In genomic region chr18:31070206-31070605, GRCh38 we compare ENCODE assay signal across 27 cellular contexts. TPM values are rescaled to one million over a fixed set of nuclear protein-coding genes. Genes with fewer than 3 reads are reported as not detected.
DNase-seq lines count a peak whose midpoint lies in the region; ATAC-seq, FAIRE-seq and TF ChIP-seq lines count a peak whose summit lies in the region.
"Had no signal": no experiment of that assay in that cellular context is flagged by ENCODE, and none has a peak within 500 bp of the region (broad histone marks: within the 10 kb centered on the region; RNA-seq: fewer than 3 reads in every experiment).

No MANE protein-coding gene starts in this region.

- dilution Hi-C loops in mammary epithelial cell (cut with HindIII; ENCODE audit: low sequenced_read_pairs), result no loop called here
- dilution Hi-C loops in keratinocyte (cut with MboI; ENCODE audit: extremely low pct_ligation_motif_present, low sequenced_read_pairs), result no loop called here

- H3K4me2 ChIP-seq in mammary epithelial cell (ENCODE audit: insufficient read depth, low read depth, low read length) (no peak overlapping the region), keratinocyte (ENCODE audit: control insufficient read depth, extremely low read depth, insufficient read depth, low read depth, low read length) (no peak overlapping the region)
- H3K4me2 ChIP-seq: PC-9 had no signal

- H3K27ac Mint-ChIP-seq in activated T-cell treated with anti-CD3 and anti-CD28 coated beads, Interleukin-2, amount 50 U/mL, for 72 hours, result no peak overlapping the region
- H3K27ac Mint-ChIP-seq: CD8-positive, alpha-beta T cell; H9; IgD-negative memory B cell had no signal

- no peaks in the 10 kb centered on the region for H3K27me3 Mint-ChIP-seq in activated T-cell treated with anti-CD3 and anti-CD28 coated beads, Interleukin-2, amount 50 U/mL, for 72 hours (ENCODE audit: low read depth)
- H3K27me3 Mint-ChIP-seq: IgD-negative memory B cell had no signal

- no peaks in the 10 kb centered on the region for H3K36me3 Mint-ChIP-seq in activated T-cell treated with anti-CD3 and anti-CD28 coated beads, Interleukin-2, amount 50 U/mL, for 72 hours (ENCODE audit: insufficient read depth in 2 of 2)
- H3K36me3 Mint-ChIP-seq: CD8-positive, alpha-beta T cell; IgD-negative memory B cell had no signal

- H3K27ac ChIP-seq in HUES48 (ENCODE audit: low read depth, low read length) (peak overlapping the region; percentile 10), mammary epithelial cell (ENCODE audit: insufficient read depth, low read depth, low read length) (no peak overlapping the region), keratinocyte (ENCODE audit: control insufficient read depth, insufficient read depth, low read length) (no peak overlapping the region)
- H3K27ac ChIP-seq: PC-9, SK-N-MC had no signal

- no peaks in the 10 kb centered on the region for H3K4me1 Mint-ChIP-seq in activated T-cell treated with anti-CD3 and anti-CD28 coated beads, Interleukin-2, amount 50 U/mL, for 72 hours (ENCODE audit: low read depth)
- H3K4me1 Mint-ChIP-seq: IgD-negative memory B cell had no signal

- no peak for TF ChIP-seq CTCF in mammary epithelial cell (conservative IDR thresholded peaks at IDR 0.05 in 1 of 2, IDR thresholded peaks at IDR 0.05 in 1 of 2; ENCODE audit: extremely low read depth in 1 of 2, insufficient read depth in 1 of 2, low read depth in 1 of 2, low read length in 2 of 2)
- TF ChIP-seq CTCF in keratinocyte (optimal IDR thresholded peaks at IDR 0.05 in 1 of 3, IDR thresholded peaks at IDR 0.05 in 1 of 3, conservative IDR thresholded peaks at IDR 0.05 in 1 of 3; ENCODE audit: extremely low read depth in 1 of 3, insufficient read depth in 2 of 3, low read length in 3 of 3), result no peak

- H3K4me3 ChIP-seq in HUES48 (ENCODE audit: low read depth, low read length) (no peak overlapping the region), mammary epithelial cell (replicated peaks in 1 of 3; ENCODE audit: insufficient read depth in 1 of 3, low read depth in 2 of 3, low read length in 3 of 3) (no peak overlapping the region), keratinocyte (ENCODE audit: control insufficient read depth in 2 of 3, extremely low read depth in 1 of 3, insufficient read depth in 2 of 3, low read depth in 1 of 3, low read length in 3 of 3) (no peak overlapping the region)
- H3K4me3 ChIP-seq: PC-9, SK-N-MC had no signal

- H2AFZ ChIP-seq in mammary epithelial cell (ENCODE audit: low read depth, low read length), result no peak overlapping the region
- H2AFZ ChIP-seq in keratinocyte (ENCODE audit: control insufficient read depth, low read length), result no peak overlapping the region
- H2AFZ ChIP-seq: PC-9 had no signal

- H3K9ac ChIP-seq in HUES48 (ENCODE audit: low read depth, low read length) (no peak overlapping the region), mammary epithelial cell (ENCODE audit: insufficient read depth, low read length) (no peak overlapping the region), keratinocyte (ENCODE audit: control insufficient read depth, extremely low read depth, insufficient read depth, low read length) (no peak overlapping the region)

- H3K79me2 ChIP-seq in mammary epithelial cell (ENCODE audit: insufficient read depth, low read length) (no peaks in the 10 kb centered on the region), keratinocyte (ENCODE audit: control insufficient read depth, insufficient read depth, low read length) (no peaks in the 10 kb centered on the region)

- H3K4me3 Mint-ChIP-seq in activated T-cell treated with anti-CD3 and anti-CD28 coated beads, Interleukin-2, amount 50 U/mL, for 72 hours, result no peak overlapping the region
- H3K4me3 Mint-ChIP-seq: CD8-positive, alpha-beta T cell; H9; IgD-negative memory B cell had no signal

- H3K9me3 ChIP-seq in HUES48 (ENCODE audit: control insufficient read depth, insufficient read depth, low read length) (no peaks in the 10 kb centered on the region), mammary epithelial cell (replicated peaks; ENCODE audit: insufficient read depth, low read length) (no peaks in the 10 kb centered on the region), keratinocyte (ENCODE audit: control insufficient read depth, low read depth, low read length) (no peaks in the 10 kb centered on the region)

- H3K36me3 ChIP-seq in HUES48 (ENCODE audit: control insufficient read depth, insufficient read depth, low read length) (peaks cover 71% of the 10 kb centered on the region), mammary epithelial cell (ENCODE audit: insufficient read depth, low read length) (peaks cover 13% of the 10 kb centered on the region), keratinocyte (ENCODE audit: control insufficient read depth in 2 of 2, extremely low read depth in 1 of 2, insufficient read depth in 2 of 2, low read length in 2 of 2) (peaks cover 6 to 21% of the 10 kb centered on the region in 2 experiments)

- H3K27me3 ChIP-seq in HUES48 (ENCODE audit: control insufficient read depth, insufficient read depth, low read length) (no peaks in the 10 kb centered on the region), mammary epithelial cell (ENCODE audit: insufficient read depth, low read length) (no peaks in the 10 kb centered on the region), keratinocyte (ENCODE audit: control insufficient read depth, extremely low read depth, insufficient read depth, low read length) (no peaks in the 10 kb centered on the region)

- no peaks in the 10 kb centered on the region for H4K20me1 ChIP-seq in mammary epithelial cell (ENCODE audit: insufficient read depth, low read length)
- no peaks in the 10 kb centered on the region for H4K20me1 ChIP-seq in keratinocyte (ENCODE audit: control insufficient read depth, extremely low read depth, insufficient read depth, low read length)

- FAIRE-seq in keratinocyte (lab: Jason Lieb, UNC), result peak; percentile 13
- FAIRE-seq: HTR-8/SVneo had no signal

- ATAC-seq in activated T-cell treated with anti-CD3 and anti-CD28 coated beads, Interleukin-2, amount 50 U/mL, for 72 hours (replicated peaks in 1 of 2), result no peak
- ATAC-seq in HG02610 (IDR thresholded peaks at IDR 0.05; ENCODE audit: unreplicated experiment), result no peak
- ATAC-seq: CD8-positive, alpha-beta T cell had no signal

- 30% methylated on average over 3 of the region's 3 CpGs for WGBS in mammary epithelial cell (ENCODE audit: low coverage, missing lambda C conversion rate)

- no peaks in the 10 kb centered on the region for H3K9me1 ChIP-seq in keratinocyte (ENCODE audit: control insufficient read depth, extremely low read depth, insufficient read depth, low read length)

- DNase-seq in ELR (ENCODE audit: low read depth), result peak; percentile 65
- peak; percentile 30 for DNase-seq in mammary epithelial cell
- no peak for DNase-seq in keratinocyte (ENCODE audit: low read depth, low spot score)
- no peak for DNase-seq in activated T-cell treated with anti-CD3 and anti-CD28 coated beads, Interleukin-2, amount 50 U/mL, for 72 hours
- DNase-seq in NCI-H2227 treated with DMSO at 0.1 percent for 48 hours (lab: John Stamatoyannopoulos, UW), result no peak
- no peak for DNase-seq in NCI-H2196 (lab: John Stamatoyannopoulos, UW; ENCODE audit: unreplicated experiment)
- DNase-seq: AML-193; C1 segment of cervical spinal cord; CD8-positive, alpha-beta T cell; DMS153; GDM1; H9; NCI-H1694 treated with DMSO at 0.1 percent for 48 hours; NCI-H2081 treated with DMSO at 0.1 percent for 48 hours; NCI-H2171 treated with DMSO at 0.1 percent for 48 hours; NCI-H69; PC-9; RPMI8226; SHP77 had no signal

- BruUV-seq in mammary epithelial cell (replicated peaks; lab: Mats Ljungman, UMichigan), result no TSS peak

- peaks cover 2 to 7% of the 10 kb centered on the region in 2 donors for H3K9me3 Mint-ChIP-seq in activated T-cell treated with anti-CD3 and anti-CD28 coated beads, Interleukin-2, amount 50 U/mL, for 72 hours
- H3K9me3 Mint-ChIP-seq: H9 had no signal

- in situ Hi-C loops in mammary epithelial cell (cut with MboI; ENCODE audit: low sequenced_read_pairs in 2 of 2), result no loop called here

- H3K4me1 ChIP-seq in HUES48 (ENCODE audit: control insufficient read depth, insufficient read depth, low read length) (no peaks in the 10 kb centered on the region), mammary epithelial cell (ENCODE audit: insufficient read depth, low read length) (peaks cover 4% of the 10 kb centered on the region), keratinocyte (ENCODE audit: control insufficient read depth, extremely low read depth, insufficient read depth, low read length) (peaks cover 5% of the 10 kb centered on the region)

- CTCF ChIA-PET in mammary epithelial cell (lab: Charles Lee; ENCODE audit: low non-redundant PET), result no interaction called here

- intact Hi-C loops in mammary epithelial cell (cut with micrococcal nuclease), result no loop called here

RNA-seq across cellular contexts. Expression of gene DSC3, which starts 27.7 kb away (rescaled TPM):
- total RNA-seq in mammary epithelial cell, result 100 to 1,000 TPM; 125 to 272 TPM
- polyA plus RNA-seq in mammary epithelial cell, result 50.2 TPM
- polyA minus RNA-seq in mammary epithelial cell, result 78.5 TPM
- polyA plus RNA-seq in keratinocyte, result 92.5 to 116 TPM (median 103 TPM) in 3 replicates
- 133 TPM for polyA plus RNA-seq in keratinocyte (2011; ENCODE audit: low read depth)
- polyA plus RNA-seq in keratinocyte (2011; cell fraction: cytosol; rRNA removed), result 37.2 and 55.2 TPM in 2 replicates
- 229 and 268 TPM in 2 replicates for polyA plus RNA-seq in keratinocyte (2011; cell fraction: nucleus; rRNA removed)
- 117 and 167 TPM in 2 replicates for polyA plus RNA-seq in keratinocyte (2012; ENCODE audit: low replicate concordance)
- 35.2 to 208 TPM (median 137 TPM) in 3 replicates for polyA minus RNA-seq in keratinocyte
- 111 TPM for polyA minus RNA-seq in keratinocyte (2011; cell fraction: cytosol; rRNA and poly(A)+ RNA removed)
- 303 and 604 TPM in 2 replicates for polyA minus RNA-seq in keratinocyte (2011; cell fraction: nucleus; rRNA and poly(A)+ RNA removed)
- not detected for total RNA-seq in activated T-cell treated with anti-CD3 and anti-CD28 coated beads, Interleukin-2, amount 50 U/mL, for 72 hours
- total RNA-seq: A172; CD8-positive, alpha-beta T cell; Daoy; PC-9 had no signal
- polyA plus RNA-seq: IgD-negative memory B cell had no signal

RNA-seq across cellular contexts. Expression of gene DSC2, which starts 32.0 kb away (rescaled TPM):
- 10 to 100 TPM; 34.7 to 88.7 TPM for total RNA-seq in mammary epithelial cell
- polyA plus RNA-seq in mammary epithelial cell (15.1 TPM), keratinocyte (32.1 to 48.6 TPM (median 37.1 TPM) in 3 replicates)
- polyA minus RNA-seq in mammary epithelial cell (35.3 TPM), keratinocyte (31.1 to 128 TPM (median 117 TPM) in 3 replicates)
- 218 TPM for polyA plus RNA-seq in keratinocyte (2011; ENCODE audit: low read depth)
- 11.5 and 24.5 TPM in 2 replicates for polyA plus RNA-seq in keratinocyte (2011; cell fraction: cytosol; rRNA removed)
- polyA plus RNA-seq in keratinocyte (2011; cell fraction: nucleus; rRNA removed), result 58.0 and 88.8 TPM in 2 replicates
- 41.4 and 86.7 TPM in 2 replicates for polyA plus RNA-seq in keratinocyte (2012; ENCODE audit: low replicate concordance)
- polyA minus RNA-seq in keratinocyte (2011; cell fraction: cytosol; rRNA and poly(A)+ RNA removed), result 42.8 TPM
- 111 and 206 TPM in 2 replicates for polyA minus RNA-seq in keratinocyte (2011; cell fraction: nucleus; rRNA and poly(A)+ RNA removed)
- not detected for total RNA-seq in activated T-cell treated with anti-CD3 and anti-CD28 coated beads, Interleukin-2, amount 50 U/mL, for 72 hours
- total RNA-seq: A172; CD8-positive, alpha-beta T cell had no signal
- polyA plus RNA-seq: AG04450, IgD-negative memory B cell had no signal

Comparison
In these comparisons a context has a peak if more than half of its experiments do, and no peak if none do; other contexts are left out.
1. DNase-seq: peak in ELR (single experiment) and mammary epithelial cell (single experiment); none in keratinocyte (single experiment), activated T-cell treated with anti-CD3 and anti-CD28 coated beads, Interleukin-2, amount 50 U/mL, for 72 hours (0 of 2), NCI-H2227 treated with DMSO at 0.1 percent for 48 hours (single experiment) and NCI-H2196 (single experiment).
2. RNA of gene DSC3, which starts 27.7 kb away (total RNA-seq): 125 to 272 TPM in mammary epithelial cell; not detected in activated T-cell treated with anti-CD3 and anti-CD28 coated beads, Interleukin-2, amount 50 U/mL, for 72 hours; every median in the first group is over 100 times any median in the second.
3. RNA of gene DSC2, which starts 32.0 kb away (total RNA-seq): 34.7 to 88.7 TPM in mammary epithelial cell; not detected in activated T-cell treated with anti-CD3 and anti-CD28 coated beads, Interleukin-2, amount 50 U/mL, for 72 hours; every median in the first group is over 10 times any median in the second.